In the genomic region with DNA sequence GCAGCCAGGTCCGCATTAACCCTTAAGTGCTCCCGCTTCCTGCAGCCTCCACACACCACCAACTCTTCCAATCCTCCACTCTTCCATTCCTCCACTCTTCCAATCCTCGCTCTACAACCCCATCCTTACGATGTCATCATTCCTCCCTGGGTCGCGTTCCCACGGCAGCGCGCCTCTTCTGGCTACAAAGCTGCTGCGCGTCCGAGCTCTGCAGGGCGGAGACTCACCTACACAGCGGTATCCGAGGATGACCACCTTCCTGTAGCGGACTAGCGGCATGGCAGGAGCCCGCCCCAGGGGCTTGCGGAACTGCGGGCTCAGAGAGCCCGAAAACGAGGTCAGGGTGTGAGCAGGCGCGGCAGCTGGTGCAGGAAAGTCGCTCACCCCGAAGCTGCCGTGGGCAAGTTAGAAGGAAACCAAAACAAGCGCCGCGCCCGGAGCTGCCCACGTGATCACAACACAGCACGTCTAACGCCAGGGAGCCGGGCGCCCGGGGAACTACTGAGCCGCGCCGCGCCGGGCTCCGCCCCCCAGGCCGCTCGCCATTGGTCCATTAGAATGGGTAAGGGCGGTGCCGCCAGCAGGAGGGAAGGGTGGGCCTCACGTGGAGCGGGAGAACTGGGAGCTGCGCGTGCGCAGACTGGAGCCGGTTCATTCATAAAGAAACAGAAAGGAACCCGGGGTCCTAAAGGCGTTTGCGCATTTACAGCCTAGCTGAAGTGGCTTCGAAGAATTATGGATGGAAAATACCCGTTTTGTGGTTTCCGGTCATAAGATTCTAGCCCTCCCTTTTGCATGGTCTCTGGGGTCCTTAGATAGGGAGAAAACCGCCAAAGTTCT, we compare ENCODE assay signal across 8 cellular contexts. TPM values are rescaled to one million over a fixed set of nuclear protein-coding genes. Genes with fewer than 3 reads are reported as not detected.
DNase-seq lines count a peak whose midpoint lies in the region; ATAC-seq, FAIRE-seq and TF ChIP-seq lines count a peak whose summit lies in the region.

A gene with protein sequence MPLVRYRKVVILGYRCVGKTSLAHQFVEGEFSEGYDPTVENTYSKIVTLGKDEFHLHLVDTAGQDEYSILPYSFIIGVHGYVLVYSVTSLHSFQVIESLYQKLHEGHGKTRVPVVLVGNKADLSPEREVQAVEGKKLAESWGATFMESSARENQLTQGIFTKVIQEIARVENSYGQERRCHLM (minus strand): TSS at position 473 of the 840 bp plus-strand sequence. CDS start 194 bp downstream, at position 279.

- H3K4me3 Mint-ChIP-seq in activated B cell treated with CpG ODN at 0.5 μM for 24 hours, result peak within 1 kb of the TSS; percentile 99

- DNase-seq in AML-193 (lab: John Stamatoyannopoulos, UW), result peak; percentile 97 to 98
- DNase-seq in NCI-H345 (lab: John Stamatoyannopoulos, UW), result peak; percentile 85
- peak; percentile 98 for DNase-seq in activated B cell treated with CpG ODN at 0.5 μM for 24 hours
- DNase-seq in central memory CD4-positive, alpha-beta T cell, result peak; percentile 98
- peak; percentile 62 for DNase-seq in keratinocyte (ENCODE audit: low read depth, low spot score)
- peak; percentile 99 for DNase-seq in stimulated activated CD4-positive, alpha-beta T cell treated with anti-CD3 and anti-CD28 coated beads, Interleukin-15, amount 100 ng/mL, for 24 hours

- peak within 1 kb of the TSS; percentile 63 to 82 (median 81) for H3K4me3 ChIP-seq in keratinocyte (ENCODE audit: control insufficient read depth in 2 of 3, extremely low read depth in 1 of 3, insufficient read depth in 2 of 3, low read depth in 1 of 3, low read length in 3 of 3)

- H3K9me1 ChIP-seq in keratinocyte (ENCODE audit: control insufficient read depth, extremely low read depth, insufficient read depth, low read length), result no peaks in the 10 kb centered on the region

- H3K36me3 ChIP-seq in keratinocyte (ENCODE audit: control insufficient read depth in 2 of 2, extremely low read depth in 1 of 2, insufficient read depth in 2 of 2, low read length in 2 of 2), result no peaks in the 10 kb centered on the region

- H3K27ac ChIP-seq in keratinocyte (ENCODE audit: control insufficient read depth, insufficient read depth, low read length), result peak within 1 kb of the TSS; percentile 65

- intact Hi-C loops in activated B cell treated with CpG ODN at 0.5 μM for 24 hours (cut with micrococcal nuclease), result loop anchor here (1.0 to 10.0 kb wide), 8 partner anchors 9 to 275 kb away; a partner anchor contains a TSS

- H3K27me3 Mint-ChIP-seq in activated B cell treated with CpG ODN at 0.5 μM for 24 hours, result no peaks in the 10 kb centered on the region

- ATAC-seq in GM19035 (IDR thresholded peaks at IDR 0.05; ENCODE audit: unreplicated experiment), result peak; percentile 98
- ATAC-seq in HG03342 (IDR thresholded peaks at IDR 0.05; ENCODE audit: unreplicated experiment), result peak; percentile 97
- ATAC-seq in activated B cell treated with CpG ODN at 0.5 μM for 24 hours (ENCODE audit: low read depth), result peak; percentile 100

- TF ChIP-seq CTCF in activated B cell treated with CpG ODN at 0.5 μM for 24 hours (IDR thresholded peaks at IDR 0.05) (no peak), keratinocyte (optimal IDR thresholded peaks at IDR 0.05 in 1 of 3, IDR thresholded peaks at IDR 0.05 in 1 of 3, conservative IDR thresholded peaks at IDR 0.05 in 1 of 3; ENCODE audit: extremely low read depth in 1 of 3, insufficient read depth in 2 of 3, low read length in 3 of 3) (peak; percentile 27 to 46 (median 29))

- H3K4me1 ChIP-seq in keratinocyte (ENCODE audit: control insufficient read depth, extremely low read depth, insufficient read depth, low read length), result peaks cover 8% of the 10 kb centered on the region

- FAIRE-seq in keratinocyte (lab: Jason Lieb, UNC), result peak; percentile 39

- CTCF ChIA-PET in activated B cell treated with CpG ODN at 0.5 μM for 24 hours (lab: Charles Lee), result interaction anchor here (1.0 to 1.5 kb wide), 8 partner anchors 14 to 165 kb away, joined by 3 to 19 read pairs (median 5); a partner anchor contains a TSS

- peak within 1 kb of the TSS; percentile 87 for H2AFZ ChIP-seq in keratinocyte (ENCODE audit: control insufficient read depth, low read length)

- POLR2A ChIA-PET in activated B cell treated with CpG ODN at 0.5 μM for 24 hours (lab: Charles Lee), result interaction anchor here (0.6 to 1.5 kb wide), 18 partner anchors 10 to 298 kb away, joined by 3 to 34 read pairs (median 4); a partner anchor contains a TSS

- peak within 1 kb of the TSS; percentile 93 for H3K27ac Mint-ChIP-seq in activated B cell treated with CpG ODN at 0.5 μM for 24 hours

- peaks cover 15% of the 10 kb centered on the region for H3K4me1 Mint-ChIP-seq in activated B cell treated with CpG ODN at 0.5 μM for 24 hours

- no peaks in the 10 kb centered on the region for H3K27me3 ChIP-seq in keratinocyte (ENCODE audit: control insufficient read depth, extremely low read depth, insufficient read depth, low read length)

- H3K9ac ChIP-seq in keratinocyte (ENCODE audit: control insufficient read depth, extremely low read depth, insufficient read depth, low read length), result peak within 1 kb of the TSS; percentile 74

- no peaks in the 10 kb centered on the region for H3K79me2 ChIP-seq in keratinocyte (ENCODE audit: control insufficient read depth, insufficient read depth, low read length)

- peak within 1 kb of the TSS; percentile 94 for H3K4me2 ChIP-seq in keratinocyte (ENCODE audit: control insufficient read depth, extremely low read depth, insufficient read depth, low read depth, low read length)

- peaks cover 5% of the 10 kb centered on the region for H3K36me3 Mint-ChIP-seq in activated B cell treated with CpG ODN at 0.5 μM for 24 hours (ENCODE audit: low read depth)

- dilution Hi-C loops in keratinocyte (cut with MboI; ENCODE audit: extremely low pct_ligation_motif_present, low sequenced_read_pairs), result no loop called here

- no peaks in the 10 kb centered on the region for H3K9me3 ChIP-seq in keratinocyte (ENCODE audit: control insufficient read depth, low read depth, low read length)

- H4K20me1 ChIP-seq in keratinocyte (ENCODE audit: control insufficient read depth, extremely low read depth, insufficient read depth, low read length), result no peaks in the 10 kb centered on the region

- no peaks in the 10 kb centered on the region for H3K9me3 Mint-ChIP-seq in activated B cell treated with CpG ODN at 0.5 μM for 24 hours

RNA-seq across cellular contexts. Expression of the gene that starts here (rescaled TPM):
- 3.2 and 3.3 TPM in 2 replicates for total RNA-seq in activated B cell treated with CpG ODN at 0.5 μM for 24 hours
- polyA plus RNA-seq in keratinocyte, result 0.31 to 0.63 TPM (median 0.51 TPM) in 3 replicates
- 0.35 TPM for polyA plus RNA-seq in keratinocyte (2011; ENCODE audit: low read depth)
- polyA plus RNA-seq in keratinocyte (2011; cell fraction: cytosol; rRNA removed), result 0.30 and 0.44 TPM in 2 replicates
- polyA plus RNA-seq in keratinocyte (2011; cell fraction: nucleus; rRNA removed), result 0.47 and 0.59 TPM in 2 replicates
- polyA plus RNA-seq in keratinocyte (2012; ENCODE audit: low replicate concordance), result 0.55 and 0.86 TPM in 2 replicates
- polyA minus RNA-seq in keratinocyte, result 0.16 to 1.0 TPM (median 0.92 TPM) in 3 replicates
- polyA minus RNA-seq in keratinocyte (2011; cell fraction: cytosol; rRNA and poly(A)+ RNA removed), result not detected
- polyA minus RNA-seq in keratinocyte (2011; cell fraction: nucleus; rRNA and poly(A)+ RNA removed), result not detected in 2 replicates

Comparison
In these comparisons a context has a peak if more than half of its experiments do, and no peak if none do; other contexts are left out.
1. Peak in every context shown above with its lines: DNase-seq, ATAC-seq, H3K4me3 ChIP-seq and H3K27ac ChIP-seq.